In the genomic region with DNA sequence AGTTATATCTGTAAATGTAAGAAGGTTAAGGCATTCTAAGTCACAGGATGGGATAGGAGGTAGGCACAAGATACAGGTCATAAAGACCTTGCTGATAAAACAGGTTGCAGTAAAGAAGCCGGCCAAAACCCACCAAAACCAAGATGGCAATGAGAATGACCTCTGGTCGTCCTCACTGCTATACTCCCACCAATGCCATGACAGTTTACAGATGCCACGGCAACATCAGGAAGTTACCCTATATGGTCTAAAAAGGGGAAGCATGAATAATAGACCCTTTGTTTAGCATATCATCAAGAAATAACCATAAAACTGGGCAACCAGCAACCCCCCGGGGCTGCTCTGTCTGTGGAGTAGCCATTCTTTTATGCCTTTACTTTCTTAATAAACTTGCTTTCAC, we compare ENCODE assay signal across 8 cellular contexts.
DNase-seq lines count a peak whose midpoint lies in the region; ATAC-seq lines count a peak whose summit lies in the region.
"Not testable (repeated sequence)": the region's sequence is repeated elsewhere in the genome, so short reads cannot be mapped to it uniquely, and the experiment has no call there.

No MANE protein-coding gene starts in this region.

- DNase-seq in CD4-positive, CD25-positive, alpha-beta regulatory T cell; activated T-cell treated with anti-CD3 and anti-CD28 coated beads, Interleukin-2, amount 50 U/mL, for 24 hours: not testable (repeated sequence)
- DNase-seq in H4 (ENCODE audit: low spot score) (peak; percentile 83), MV-4-11 (lab: John Stamatoyannopoulos, UW) (peak; percentile 91), SIG-M5 treated with dmso at 0.1 percent for 504 hours (lab: John Stamatoyannopoulos, UW; ENCODE audit: unreplicated experiment) (peak; percentile 78), dermis blood vessel endothelial cell (peak; percentile 84), kidney tubule cell (ENCODE audit: low spot score) (peak; percentile 25)
- DNase-seq in stimulated activated effector memory CD8-positive, alpha-beta T cell treated with anti-CD3 and anti-CD28 coated beads, Interleukin-12 subunit alpha, Interleukin-12 subunit beta, amount 100 ng/mL, for 72 hours (ENCODE audit: low spot score in 2 of 2) = peak in 1 of 2 donors; percentile 66

- H3K9me3 Mint-ChIP-seq in CD4-positive, CD25-positive, alpha-beta regulatory T cell; activated T-cell treated with anti-CD3 and anti-CD28 coated beads, Interleukin-2, amount 50 U/mL, for 24 hours; stimulated activated effector memory CD8-positive, alpha-beta T cell treated with anti-CD3 and anti-CD28 coated beads, Interleukin-12 subunit alpha, Interleukin-12 subunit beta, amount 100 ng/mL, for 72 hours: not testable (repeated sequence)

- not testable (repeated sequence) for H3K9me3 ChIP-seq in CD4-positive, CD25-positive, alpha-beta regulatory T cell (ENCODE audit: control insufficient read depth in 2 of 2, low read length in 2 of 2)

- H3K36me3 ChIP-seq in CD4-positive, CD25-positive, alpha-beta regulatory T cell (ENCODE audit: control insufficient read depth, insufficient read depth, low read length) = not testable (repeated sequence)

- H3K4me1 ChIP-seq in CD4-positive, CD25-positive, alpha-beta regulatory T cell (ENCODE audit: control insufficient read depth, insufficient read depth, low read length, poor library complexity, severe bottlenecking) = peaks cover 21% of the 10 kb centered on the region

- not testable (repeated sequence) for H3K27me3 Mint-ChIP-seq in CD4-positive, CD25-positive, alpha-beta regulatory T cell; activated T-cell treated with anti-CD3 and anti-CD28 coated beads, Interleukin-2, amount 50 U/mL, for 24 hours

- not testable (repeated sequence) for H3K36me3 Mint-ChIP-seq in CD4-positive, CD25-positive, alpha-beta regulatory T cell; activated T-cell treated with anti-CD3 and anti-CD28 coated beads, Interleukin-2, amount 50 U/mL, for 24 hours (ENCODE audit: low read depth)
- H3K36me3 Mint-ChIP-seq in stimulated activated effector memory CD8-positive, alpha-beta T cell treated with anti-CD3 and anti-CD28 coated beads, Interleukin-12 subunit alpha, Interleukin-12 subunit beta, amount 100 ng/mL, for 72 hours = peaks cover 14% of the 10 kb centered on the region

- H3K4me3 Mint-ChIP-seq in CD4-positive, CD25-positive, alpha-beta regulatory T cell = peak overlapping the region in 1 of 4 donors; percentile 46
- peak overlapping the region; percentile 73 for H3K4me3 Mint-ChIP-seq in activated T-cell treated with anti-CD3 and anti-CD28 coated beads, Interleukin-2, amount 50 U/mL, for 24 hours
- peak overlapping the region; percentile 70 for H3K4me3 Mint-ChIP-seq in stimulated activated effector memory CD8-positive, alpha-beta T cell treated with anti-CD3 and anti-CD28 coated beads, Interleukin-12 subunit alpha, Interleukin-12 subunit beta, amount 100 ng/mL, for 72 hours

- peaks cover 30 to 60% (median 39%) of the 10 kb centered on the region in 4 donors for H3K4me1 Mint-ChIP-seq in CD4-positive, CD25-positive, alpha-beta regulatory T cell
- H3K4me1 Mint-ChIP-seq in activated T-cell treated with anti-CD3 and anti-CD28 coated beads, Interleukin-2, amount 50 U/mL, for 24 hours (ENCODE audit: low read depth) = peaks cover 60% of the 10 kb centered on the region
- peaks cover 57% of the 10 kb centered on the region for H3K4me1 Mint-ChIP-seq in stimulated activated effector memory CD8-positive, alpha-beta T cell treated with anti-CD3 and anti-CD28 coated beads, Interleukin-12 subunit alpha, Interleukin-12 subunit beta, amount 100 ng/mL, for 72 hours

- not testable (repeated sequence) for H3K27me3 ChIP-seq in CD4-positive, CD25-positive, alpha-beta regulatory T cell (ENCODE audit: control insufficient read depth, insufficient read depth, low read length)

- ATAC-seq in CD4-positive, CD25-positive, alpha-beta regulatory T cell (ENCODE audit: low read depth in 2 of 2); stimulated activated effector memory CD8-positive, alpha-beta T cell treated with anti-CD3 and anti-CD28 coated beads, Interleukin-12 subunit alpha, Interleukin-12 subunit beta, amount 100 ng/mL, for 72 hours: not testable (repeated sequence)

- H3K27ac Mint-ChIP-seq in CD4-positive, CD25-positive, alpha-beta regulatory T cell = peak overlapping the region in 1 of 3 donors; percentile 18
- peak overlapping the region; percentile 83 for H3K27ac Mint-ChIP-seq in activated T-cell treated with anti-CD3 and anti-CD28 coated beads, Interleukin-2, amount 50 U/mL, for 24 hours
- peak overlapping the region; percentile 89 for H3K27ac Mint-ChIP-seq in stimulated activated effector memory CD8-positive, alpha-beta T cell treated with anti-CD3 and anti-CD28 coated beads, Interleukin-12 subunit alpha, Interleukin-12 subunit beta, amount 100 ng/mL, for 72 hours

- H3K4me3 ChIP-seq in CD4-positive, CD25-positive, alpha-beta regulatory T cell (ENCODE audit: low read depth, low read length) = peak overlapping the region; percentile 47

- not testable (repeated sequence) for H3K27ac ChIP-seq in CD4-positive, CD25-positive, alpha-beta regulatory T cell (ENCODE audit: insufficient read depth, low read length, poor library complexity, severe bottlenecking)
